Comparison of ENCODE assay signal across 14 cellular contexts in the genomic region with DNA sequence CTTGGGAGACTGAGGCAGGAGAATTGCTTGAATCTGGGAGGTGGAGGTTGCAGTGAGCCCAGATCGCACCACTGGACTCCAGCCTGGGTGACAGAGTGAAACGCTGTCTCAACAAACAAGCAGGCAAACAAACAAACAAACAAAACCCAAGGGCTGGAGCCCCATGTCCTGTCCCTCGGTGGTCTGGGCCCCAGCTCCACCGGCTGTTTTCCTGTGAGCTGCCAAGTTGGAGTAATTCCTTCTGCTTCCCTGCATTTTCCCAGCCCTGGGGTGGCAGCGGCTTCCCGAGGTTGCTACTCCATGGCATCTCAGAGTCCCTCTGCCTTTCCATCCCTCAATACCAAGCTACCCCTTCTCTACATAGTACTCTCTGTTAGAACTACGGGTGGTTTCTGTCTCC. TPM values are rescaled to one million over a fixed set of nuclear protein-coding genes. Genes with fewer than 3 reads are reported as not detected.
DNase-seq lines count a peak whose midpoint lies in the region; TF ChIP-seq lines count a peak whose summit lies in the region.
"Had no signal": no experiment of that assay in that cellular context is flagged by ENCODE, and none has a peak within 500 bp of the region (broad histone marks: within the 10 kb centered on the region; RNA-seq: fewer than 3 reads in every experiment).

No MANE protein-coding gene starts in this region.

- 95 to 96% methylated on average over 4 to 7 of the region's 7 CpGs for WGBS in endodermal cell (ENCODE audit: insufficient coverage in 1 of 2, insufficient read length in 1 of 2), 2 experiments
- WGBS in thyroid gland, 2 donors = 53 to 75% methylated on average over 7 of the region's 7 CpGs

- no peak overlapping the region for H3K4me3 ChIP-seq in BLaER1 treated with 17β-estradiol and CSF1 and Interleukin-3, amounts not matched to agents 10 nM and 100 nM
- H3K4me3 ChIP-seq in endodermal cell (ENCODE audit: low read length) (no peak overlapping the region), thyroid gland (replicated peaks in 1 of 3) (no peak overlapping the region)
- H3K4me3 ChIP-seq: GM23338 had no signal

- H3K4me2 ChIP-seq in BLaER1 treated with 17β-estradiol and CSF1 and Interleukin-3, amounts not matched to agents 10 nM and 100 nM = peak overlapping the region in 9 of 11 experiments; percentile 67 to 85 (median 84); a peak in 17 of 22 replicates
- H3K4me2 ChIP-seq: GM23338 had no signal

- no peaks in the 10 kb centered on the region for H3K9me3 Mint-ChIP-seq in endodermal cell
- no peaks in the 10 kb centered on the region for H3K9me3 Mint-ChIP-seq in activated CD4-positive, alpha-beta T cell treated with anti-CD3 and anti-CD28 coated beads, Interleukin-2, amount 10 ng/mL, durations not matched to agents 7 days and 5 days
- H3K9me3 Mint-ChIP-seq: CD14-positive monocyte; CD4-positive, alpha-beta memory T cell; GM23338 had no signal

- intact Hi-C loops in thyroid gland (cut with DNase I) = no loop called here

- peaks cover 0 to 34% (median 9%) of the 10 kb centered on the region in 11 experiments; a peak in 9 of 22 replicates for H3K36me3 ChIP-seq in BLaER1 treated with 17β-estradiol and CSF1 and Interleukin-3, amounts not matched to agents 10 nM and 100 nM
- H3K36me3 ChIP-seq in endodermal cell (ENCODE audit: control insufficient read depth, insufficient read depth, low read length) (peaks cover 5% of the 10 kb centered on the region), thyroid gland (no peaks in the 10 kb centered on the region)
- H3K36me3 ChIP-seq: BE2C had no signal

- no peaks in the 10 kb centered on the region for H3K27me3 Mint-ChIP-seq in endodermal cell (ENCODE audit: insufficient read depth)
- no peaks in the 10 kb centered on the region for H3K27me3 Mint-ChIP-seq in activated CD4-positive, alpha-beta T cell treated with anti-CD3 and anti-CD28 coated beads, Interleukin-2, amount 10 ng/mL, durations not matched to agents 7 days and 5 days

- peak overlapping the region in 5 of 11 experiments; percentile 5 to 62 (median 36); a peak in 6 of 22 replicates for H3K9ac ChIP-seq in BLaER1 treated with 17β-estradiol and CSF1 and Interleukin-3, amounts not matched to agents 10 nM and 100 nM
- no peak overlapping the region for H3K9ac ChIP-seq in endodermal cell (ENCODE audit: extremely low read depth, low read length, poor library complexity, severe bottlenecking)

- no peak overlapping the region for H3K4me3 Mint-ChIP-seq in endodermal cell
- H3K4me3 Mint-ChIP-seq in activated CD4-positive, alpha-beta T cell treated with anti-CD3 and anti-CD28 coated beads, Interleukin-2, amount 10 ng/mL, durations not matched to agents 7 days and 5 days = no peak overlapping the region
- H3K4me3 Mint-ChIP-seq: CD14-positive monocyte; CD4-positive, alpha-beta memory T cell; GM23338 had no signal

- H4K20me1 ChIP-seq in BLaER1 treated with 17β-estradiol and CSF1 and Interleukin-3, amounts not matched to agents 10 nM and 100 nM = peaks cover 0 to 98% (median 79%) of the 10 kb centered on the region in 11 experiments; a peak in 20 of 22 replicates

- CTCF ChIA-PET in activated CD4-positive, alpha-beta T cell treated with anti-CD3 and anti-CD28 coated beads, Interleukin-2, amount 10 ng/mL, durations not matched to agents 7 days and 5 days (lab: Charles Lee) = no interaction called here

- POLR2A ChIA-PET in activated CD4-positive, alpha-beta T cell treated with anti-CD3 and anti-CD28 coated beads, Interleukin-2, amount 10 ng/mL, durations not matched to agents 7 days and 5 days (lab: Charles Lee) = no interaction called here

- H3K9me3 ChIP-seq in BLaER1 treated with 17β-estradiol and CSF1 and Interleukin-3, amounts not matched to agents 10 nM and 100 nM (replicated peaks in 1 of 11) = no peaks in the 10 kb centered on the region
- no peaks in the 10 kb centered on the region for H3K9me3 ChIP-seq in endodermal cell (ENCODE audit: control insufficient read depth, low read length)
- H3K9me3 ChIP-seq in thyroid gland = no peaks in the 10 kb centered on the region
- H3K9me3 ChIP-seq: BE2C had no signal

- TF ChIP-seq CTCF in endodermal cell (conservative IDR thresholded peaks at IDR 0.05) (no peak), thyroid gland (IDR thresholded peaks at IDR 0.05) (no peak)

- H3K4me1 ChIP-seq in BLaER1 treated with 17β-estradiol and CSF1 and Interleukin-3, amounts not matched to agents 10 nM and 100 nM = peaks cover 31 to 92% (median 83%) of the 10 kb centered on the region in 10 experiments
- H3K4me1 ChIP-seq in endodermal cell (ENCODE audit: control insufficient read depth, insufficient read depth, low read length) (no peaks in the 10 kb centered on the region), thyroid gland (peaks cover 33 to 40% of the 10 kb centered on the region in 2 donors)
- H3K4me1 ChIP-seq: BE2C had no signal

- no peak for TF ChIP-seq POLR2A in thyroid gland (IDR thresholded peaks at IDR 0.05)

- no peak overlapping the region for H3K27ac Mint-ChIP-seq in endodermal cell
- H3K27ac Mint-ChIP-seq in activated CD4-positive, alpha-beta T cell treated with anti-CD3 and anti-CD28 coated beads, Interleukin-2, amount 10 ng/mL, durations not matched to agents 7 days and 5 days = no peak overlapping the region
- H3K27ac Mint-ChIP-seq: CD4-positive, alpha-beta memory T cell; GM23338 had no signal

- peak; percentile 13 for DNase-seq in activated CD8-positive, alpha-beta memory T cell treated with anti-CD3 and anti-CD28 coated beads, Interleukin-2, amount 50 U/mL, for 48 hours
- no peak for DNase-seq in activated CD8-positive, alpha-beta memory T cell treated with anti-CD3 and anti-CD28 coated beads, Interleukin-2, amount 50 U/mL, for 4 hours
- DNase-seq in endodermal cell (peak; percentile 31), thyroid gland (no peak), LoVo (ENCODE audit: low spot score) (no peak)
- DNase-seq in activated CD4-positive, alpha-beta T cell treated with anti-CD3 and anti-CD28 coated beads, Interleukin-2, amount 10 ng/mL, durations not matched to agents 7 days and 5 days = no peak
- DNase-seq: BE2C; CD4-positive, alpha-beta memory T cell; DMS79; GF-D8; HCEC 1CT had no signal

- peaks cover 10% of the 10 kb centered on the region for H3K36me3 Mint-ChIP-seq in endodermal cell (ENCODE audit: low read depth)
- H3K36me3 Mint-ChIP-seq in activated CD4-positive, alpha-beta T cell treated with anti-CD3 and anti-CD28 coated beads, Interleukin-2, amount 10 ng/mL, durations not matched to agents 7 days and 5 days (ENCODE audit: low read depth) = no peaks in the 10 kb centered on the region
- H3K36me3 Mint-ChIP-seq: CD14-positive monocyte; CD4-positive, alpha-beta memory T cell had no signal

- H3K27me3 ChIP-seq in BLaER1 treated with 17β-estradiol and CSF1 and Interleukin-3, amounts not matched to agents 10 nM and 100 nM = no peaks in the 10 kb centered on the region
- H3K27me3 ChIP-seq in endodermal cell (ENCODE audit: control insufficient read depth, insufficient read depth, low read length, poor library complexity, severe bottlenecking) (no peaks in the 10 kb centered on the region), thyroid gland (no peaks in the 10 kb centered on the region)
- H3K27me3 ChIP-seq: BE2C had no signal

- peaks cover 16% of the 10 kb centered on the region for H3K4me1 Mint-ChIP-seq in endodermal cell
- H3K4me1 Mint-ChIP-seq in activated CD4-positive, alpha-beta T cell treated with anti-CD3 and anti-CD28 coated beads, Interleukin-2, amount 10 ng/mL, durations not matched to agents 7 days and 5 days = no peaks in the 10 kb centered on the region

- H3K27ac ChIP-seq in BLaER1 treated with 17β-estradiol and CSF1 and Interleukin-3, amounts not matched to agents 10 nM and 100 nM = peak overlapping the region in 9 of 11 experiments; percentile 25 to 68 (median 59); a peak in 16 of 22 replicates
- H3K27ac ChIP-seq in endodermal cell (ENCODE audit: low read depth, low read length) = no peak overlapping the region
- H3K27ac ChIP-seq in thyroid gland = peak overlapping the region; percentile 2 to 27 (median 12)

RNA-seq across cellular contexts. Expression of gene RGS12, which starts 43.2 kb away (rescaled TPM):
- total RNA-seq in endodermal cell (10 to 100 TPM; 45.2 to 48.6 TPM), thyroid gland (10 to 100 TPM; 14.6 to 25.1 (median 20.9) TPM)
- 47.0 TPM for polyA plus RNA-seq in endodermal cell (2013, experiment 1 of 2)
- 44.0 TPM for polyA plus RNA-seq in endodermal cell (2013, experiment 2 of 2)
- total RNA-seq in activated CD4-positive, alpha-beta T cell treated with anti-CD3 and anti-CD28 coated beads, Interleukin-2, amount 10 ng/mL, durations not matched to agents 7 days and 5 days = 10 to 100 TPM in 1 of 2 experiments, 1 to 10 TPM in 1; 9.7 to 10.9 TPM

Comparison
In these comparisons a context has a peak if more than half of its experiments do, and no peak if none do; other contexts are left out.
1. DNase-seq: peak in activated CD8-positive, alpha-beta memory T cell treated with anti-CD3 and anti-CD28 coated beads, Interleukin-2, amount 50 U/mL, for 48 hours (single experiment) and endodermal cell (single experiment); none in activated CD8-positive, alpha-beta memory T cell treated with anti-CD3 and anti-CD28 coated beads, Interleukin-2, amount 50 U/mL, for 4 hours (single experiment), thyroid gland (0 of 2), LoVo (single experiment) and activated CD4-positive, alpha-beta T cell treated with anti-CD3 and anti-CD28 coated beads, Interleukin-2, amount 10 ng/mL, durations not matched to agents 7 days and 5 days (single experiment).